Comparison of ENCODE assay signal across 25 cellular contexts in genomic region chr15:50265620-50266019, GRCh38. TPM values are rescaled to one million over a fixed set of nuclear protein-coding genes. Genes with fewer than 3 reads are reported as not detected.
DNase-seq lines count a peak whose midpoint lies in the region; ATAC-seq and TF ChIP-seq lines count a peak whose summit lies in the region.
"Had no signal": no experiment of that assay in that cellular context is flagged by ENCODE, and none has a peak within 500 bp of the region (broad histone marks: within the 10 kb centered on the region; RNA-seq: fewer than 3 reads in every experiment).

Gene HDC, minus strand, starts transcription at chr15:50265726. Its CDS starts 103 bp downstream, at chr15:50265623.

- no peak for ATAC-seq in CD8-positive, alpha-beta T cell
- ATAC-seq: left cardiac atrium; naive thymus-derived CD4-positive, alpha-beta T cell had no signal

- H3K9me3 Mint-ChIP-seq in CD8-positive, alpha-beta T cell = no peaks in the 10 kb centered on the region

- no peak within 1 kb of the TSS for H3K27ac ChIP-seq in CD8-positive, alpha-beta T cell (ENCODE audit: low read depth, low read length)
- no peak within 1 kb of the TSS for H3K27ac ChIP-seq in RWPE1
- H3K27ac ChIP-seq: adrenal gland, sigmoid colon had no signal

- H3K4me1 ChIP-seq in CD8-positive, alpha-beta T cell (ENCODE audit: insufficient read depth, low read length) = peaks cover 13% of the 10 kb centered on the region
- H3K4me1 ChIP-seq: adrenal gland, sigmoid colon had no signal

- H3K4me3 Mint-ChIP-seq in CD8-positive, alpha-beta T cell = no peak within 1 kb of the TSS
- H3K4me3 Mint-ChIP-seq: naive thymus-derived CD4-positive, alpha-beta T cell; type B pancreatic cell had no signal

- no peaks in the 10 kb centered on the region for H3K36me3 ChIP-seq in CD8-positive, alpha-beta T cell (ENCODE audit: insufficient read depth, low read length)
- H3K36me3 ChIP-seq: adrenal gland, sigmoid colon had no signal

- POLR2A ChIA-PET in CD8-positive, alpha-beta T cell (lab: Charles Lee) = no interaction called here
- POLR2A ChIA-PET in RWPE1 (lab: Yijun Ruan, JAX; ENCODE audit: low non-redundant PET) = no interaction called here

- no peak within 1 kb of the TSS for H3K27ac Mint-ChIP-seq in CD8-positive, alpha-beta T cell
- H3K27ac Mint-ChIP-seq: type B pancreatic cell had no signal

- H3K4me3 ChIP-seq in CD8-positive, alpha-beta T cell (ENCODE audit: low read depth, low read length) = no peak within 1 kb of the TSS
- H3K4me3 ChIP-seq: adrenal gland, sigmoid colon had no signal

- TF ChIP-seq CTCF in CD8-positive, alpha-beta T cell (IDR thresholded peaks at IDR 0.05) = no peak
- TF ChIP-seq CTCF in RWPE1 (conservative IDR thresholded peaks at IDR 0.05; ENCODE audit: low read depth) = no peak

- CTCF ChIA-PET in CD8-positive, alpha-beta T cell (lab: Charles Lee) = no interaction called here
- CTCF ChIA-PET in RWPE1 (lab: Yijun Ruan, JAX) = no interaction called here

- H3K9me3 ChIP-seq in CD8-positive, alpha-beta T cell (ENCODE audit: low read length) = no peaks in the 10 kb centered on the region
- H3K9me3 ChIP-seq: adrenal gland, sigmoid colon had no signal

- peaks cover 26% of the 10 kb centered on the region for H3K4me1 Mint-ChIP-seq in CD8-positive, alpha-beta T cell (ENCODE audit: low read depth)

- H3K27me3 Mint-ChIP-seq in CD8-positive, alpha-beta T cell (ENCODE audit: low read depth) = peaks cover 4% of the 10 kb centered on the region

- intact Hi-C loops in CD8-positive, alpha-beta T cell (cut with DNase I, micrococcal nuclease) = no loop called here

- H3K27me3 ChIP-seq in CD8-positive, alpha-beta T cell (ENCODE audit: insufficient read depth, low read length) = no peaks in the 10 kb centered on the region
- H3K27me3 ChIP-seq: adrenal gland, sigmoid colon had no signal

- H3K36me3 Mint-ChIP-seq in CD8-positive, alpha-beta T cell = no peaks in the 10 kb centered on the region
- H3K36me3 Mint-ChIP-seq: type B pancreatic cell had no signal

- DNase-seq in NCI-H2107 treated with DMSO at 0.1 percent for 48 hours (lab: John Stamatoyannopoulos, UW; ENCODE audit: unreplicated experiment) (peak; percentile 46), NCI-H2107 (lab: John Stamatoyannopoulos, UW) (no peak), DMS79 (lab: John Stamatoyannopoulos, UW) (peak; percentile 68), NCI-H69 (lab: John Stamatoyannopoulos, UW) (peak; percentile 29), iPS-NIHi11 (ENCODE audit: low spot score) (peak; percentile 23), MV-4-11 (lab: John Stamatoyannopoulos, UW) (no peak), RWPE1 (ENCODE audit: low spot score) (no peak)
- DNase-seq in CD8-positive, alpha-beta T cell = no peak
- DNase-seq: 8988T; adrenal gland; AML-193; DND-41; Karpas-422; left cardiac atrium; mesenchymal stem cell; naive thymus-derived CD4-positive, alpha-beta T cell; NCI-H1092 treated with DMSO at 0.1 percent for 48 hours; NCI-H2171 treated with DMSO at 0.1 percent for 48 hours; NCI-H748 treated with DMSO at 0.1 percent for 48 hours; posterior cingulate gyrus; SHP77 treated with DMSO at 0.1 percent for 48 hours; sigmoid colon; stimulated activated CD4-positive, alpha-beta T cell treated with anti-CD3 and anti-CD28 coated beads, Interleukin-15, amount 100 ng/mL, for 24 hours had no signal

RNA-seq across cellular contexts. Expression of gene HDC, which starts in this region (rescaled TPM):
- total RNA-seq in CD8-positive, alpha-beta T cell = not detected
- total RNA-seq: OCI-LY7 had no signal

Comparison
In these comparisons a context has a peak if more than half of its experiments do, and no peak if none do; other contexts are left out.
1. DNase-seq: peak in NCI-H2107 treated with DMSO at 0.1 percent for 48 hours (single experiment), DMS79 (single experiment), NCI-H69 (single experiment) and iPS-NIHi11 (single experiment); none in NCI-H2107 (single experiment), MV-4-11 (single experiment), CD8-positive, alpha-beta T cell (0 of 7) and RWPE1 (single experiment).